In genomic region chr19:1384478-1385110, GRCh38 we compare ENCODE assay signal across 8 cellular contexts. TPM values are rescaled to one million over a fixed set of nuclear protein-coding genes. Genes with fewer than 3 reads are reported as not detected.
A peak's percentile ranks its signal among the peaks of the same experiment; 100 is the strongest.
DNase-seq lines count a peak whose midpoint lies in the region; ATAC-seq and TF ChIP-seq lines count a peak whose summit lies in the region.

No MANE protein-coding gene starts in this region.

- no peaks in the 10 kb centered on the region for H3K9me2 ChIP-seq in GM23248 (ENCODE audit: insufficient read depth)

- TF ChIP-seq EP300 in sigmoid colon (IDR thresholded peaks at IDR 0.05), result no peak

- in situ Hi-C loops in GM23248 (cut with MboI), result no loop called here

- H3K9me3 ChIP-seq in GM23248 (ENCODE audit: low read depth) (no peaks in the 10 kb centered on the region), SJSA1 (replicated peaks) (no peaks in the 10 kb centered on the region), sigmoid colon (no peaks in the 10 kb centered on the region)

- H3K4me1 ChIP-seq in GM23248 (ENCODE audit: insufficient read depth) (no peaks in the 10 kb centered on the region), SJSA1 (replicated peaks) (no peaks in the 10 kb centered on the region; the same call in 1 of the 2 replicates), sigmoid colon (peaks cover 0 to 43% (median 28%) of the 10 kb centered on the region in 4 donors)

- 39 to 41% methylated on average over 17 of the region's 17 CpGs for WGBS in GM23248 (ENCODE audit: low coverage in 1 of 2, low lambda C conversion rate in 2 of 2, missing lambda C conversion rate in 2 of 2), 2 experiments
- 29 to 31% methylated on average over 17 of the region's 17 CpGs for WGBS in sigmoid colon, 2 donors

- H2AFZ ChIP-seq in GM23248, result peak overlapping the region; percentile 78

- no peak for ATAC-seq in GM18909 (IDR thresholded peaks at IDR 0.05; ENCODE audit: poor library complexity, unreplicated experiment)
- ATAC-seq in GM21737 (IDR thresholded peaks at IDR 0.05; ENCODE audit: unreplicated experiment), result no peak

- H3K79me2 ChIP-seq in GM23248 (ENCODE audit: insufficient read depth), result peaks cover 36% of the 10 kb centered on the region

- H3K27me3 ChIP-seq in GM23248 (replicated peaks; ENCODE audit: insufficient read depth), result no peaks in the 10 kb centered on the region
- H3K27me3 ChIP-seq in SJSA1 (replicated peaks), result no peaks in the 10 kb centered on the region
- H3K27me3 ChIP-seq in sigmoid colon, result no peaks in the 10 kb centered on the region

- H3K27ac ChIP-seq in GM23248, result no peak overlapping the region
- H3K27ac ChIP-seq in SJSA1, result no peak overlapping the region
- H3K27ac ChIP-seq in sigmoid colon, result peak overlapping the region; percentile 93 to 94 (median 93)

- H3K9ac ChIP-seq in GM23248, result peak overlapping the region; percentile 82

- peaks cover 16% of the 10 kb centered on the region for H3F3A ChIP-seq in GM23248 (ENCODE audit: insufficient read depth)

- H3K4me2 ChIP-seq in GM23248 (ENCODE audit: unreplicated experiment), result peak overlapping the region; percentile 87

- intact Hi-C loops in sigmoid colon (cut with DNase I), result loop anchor here (5.0 kb wide), 1 partner anchor 107 kb away; the partner anchor contains the start of gene FAM174C

- no peak for TF ChIP-seq POLR2A in sigmoid colon (IDR thresholded peaks at IDR 0.05)

- peak overlapping the region; percentile 88 for H3K4me3 ChIP-seq in GM23248
- H3K4me3 ChIP-seq in SJSA1, result peak overlapping the region; percentile 84
- peak overlapping the region; percentile 89 for H3K4me3 ChIP-seq in fibroblast of pulmonary artery (replicated peaks; ENCODE audit: low read depth, low read length)
- H3K4me3 ChIP-seq in sigmoid colon, result peak overlapping the region; percentile 81 to 97 (median 86)

- H4K20me1 ChIP-seq in GM23248 (ENCODE audit: insufficient read depth), result no peaks in the 10 kb centered on the region

- no peaks in the 10 kb centered on the region; the same call in 1 of the 2 replicates for H3K36me3 ChIP-seq in GM23248 (ENCODE audit: low read depth)
- peaks cover 14% of the 10 kb centered on the region for H3K36me3 ChIP-seq in SJSA1
- H3K36me3 ChIP-seq in sigmoid colon, result peaks cover 11 to 33% (median 18%) of the 10 kb centered on the region in 4 donors

- TF ChIP-seq CTCF in fibroblast of pulmonary artery (IDR thresholded peaks at IDR 0.05; ENCODE audit: low read length, missing control alignments), result no peak
- TF ChIP-seq CTCF in sigmoid colon (IDR thresholded peaks at IDR 0.05), result no peak
- no peak for TF ChIP-seq CTCF in GM20000 (IDR thresholded peaks at IDR 0.05; ENCODE audit: extremely low read depth, missing control alignments)

- DNase-seq in GM23248 (peak; percentile 33), SJSA1 (ENCODE audit: low read depth in 1 of 2, low spot score in 2 of 2) (no peak), fibroblast of pulmonary artery (ENCODE audit: low read depth) (no peak), sigmoid colon (no peak), GM20000 (ENCODE audit: low spot score) (no peak), cortex of kidney (lab: John Stamatoyannopoulos, UW) (no peak)

RNA-seq across cellular contexts. Expression of gene NDUFS7, which starts 0.9 kb away (rescaled TPM):
- 64.1 and 67.1 TPM in 2 replicates for total RNA-seq in GM23248 (2014; rRNA removed; shearing (Covaris generic))
- 173 and 177 TPM in 2 replicates for polyA plus RNA-seq in GM23248 (2016; fragmentation: Nextera tagmentation; extraction: Ambion mirVana)
- total RNA-seq in SJSA1 (2014; rRNA removed; shearing (Covaris generic)), result 83.4 and 112 TPM in 2 replicates
- 100 to 1,000 TPM in 3 of 4 donors, 10 to 100 TPM in 1; 99.4 to 156 (median 128) TPM for total RNA-seq in sigmoid colon
- 100 to 1,000 TPM; 182 to 262 (median 192) TPM for polyA plus RNA-seq in sigmoid colon

RNA-seq across cellular contexts. Expression of gene GAMT, which starts 16.7 kb away (rescaled TPM):
- 39.8 and 43.7 TPM in 2 replicates for total RNA-seq in GM23248 (2014; rRNA removed; shearing (Covaris generic))
- polyA plus RNA-seq in GM23248 (2016; fragmentation: Nextera tagmentation; extraction: Ambion mirVana) (40.1 and 43.1 TPM in 2 replicates), sigmoid colon (1 to 10 TPM; 1.8 to 6.0 (median 5.7) TPM)
- 28.6 and 35.8 TPM in 2 replicates for total RNA-seq in SJSA1 (2014; rRNA removed; shearing (Covaris generic))
- 10 to 100 TPM in 3 of 4 donors, 1 to 10 TPM in 1; 7.8 to 16.6 (median 11.5) TPM for total RNA-seq in sigmoid colon

RNA-seq across cellular contexts. Expression of gene DAZAP1, which starts 22.8 kb away (rescaled TPM):
- total RNA-seq in GM23248 (2014; rRNA removed; shearing (Covaris generic)), result 56.6 and 59.4 TPM in 2 replicates
- 11.0 and 12.8 TPM in 2 replicates for polyA plus RNA-seq in GM23248 (2016; fragmentation: Nextera tagmentation; extraction: Ambion mirVana)
- 92.9 and 131 TPM in 2 replicates for total RNA-seq in SJSA1 (2014; rRNA removed; shearing (Covaris generic))
- 10 to 100 TPM; 28.2 to 54.4 (median 42.2) TPM for total RNA-seq in sigmoid colon
- 100 to 1,000 TPM in 1 of 3 donors, 10 to 100 TPM in 2; 51.1 to 132 (median 51.6) TPM for polyA plus RNA-seq in sigmoid colon

RNA-seq across cellular contexts. Expression of gene RPS15, which starts 53.6 kb away (rescaled TPM):
- total RNA-seq in GM23248 (2014; rRNA removed; shearing (Covaris generic)), result 1,256 and 1,289 TPM in 2 replicates
- 921 and 947 TPM in 2 replicates for polyA plus RNA-seq in GM23248 (2016; fragmentation: Nextera tagmentation; extraction: Ambion mirVana)
- total RNA-seq in SJSA1 (2014; rRNA removed; shearing (Covaris generic)), result 1,442 and 2,183 TPM in 2 replicates
- total RNA-seq in sigmoid colon, result 1,000 to 10,000 TPM; 3,601 to 5,641 (median 3,840) TPM
- 1,000 to 10,000 TPM; 2,516 to 4,453 (median 3,359) TPM for polyA plus RNA-seq in sigmoid colon

Comparison
In these comparisons a context has a peak if more than half of its experiments do, and no peak if none do; other contexts are left out.
1. H3K27ac ChIP-seq: peak in sigmoid colon (4 of 4); none in GM23248 (single experiment) and SJSA1 (single experiment).
2. Peak in every context shown above with its lines, with median percentiles within 50 percentile points of each other: H3K4me3 ChIP-seq.